ENCODE assay signal across 8 cellular contexts in genomic region chr1:27332536-27333281, GRCh38. TPM values are rescaled to one million over a fixed set of nuclear protein-coding genes. Genes with fewer than 3 reads are reported as not detected.
DNase-seq lines count a peak whose midpoint lies in the region; ATAC-seq and TF ChIP-seq lines count a peak whose summit lies in the region.

No MANE protein-coding gene starts in this region.

- TF ChIP-seq POLR2A in spleen (IDR thresholded peaks at IDR 0.05), result no peak

- H3K9me3 ChIP-seq in A673 (ENCODE audit: low read depth, low read length, poor library complexity, severe bottlenecking), result no peaks in the 10 kb centered on the region
- H3K9me3 ChIP-seq in RWPE2 (ENCODE audit: severe bottlenecking), result no peaks in the 10 kb centered on the region
- H3K9me3 ChIP-seq in left ventricle myocardium inferior (replicated peaks), result no peaks in the 10 kb centered on the region
- H3K9me3 ChIP-seq in spleen, result no peaks in the 10 kb centered on the region

- intact Hi-C loops in A673 (cut with micrococcal nuclease; ENCODE audit: unreplicated experiment), result no loop called here
- intact Hi-C loops in left ventricle myocardium inferior (cut with micrococcal nuclease), result no loop called here
- intact Hi-C loops in spleen (cut with DNase I; ENCODE audit: low total_unique reads), result no loop called here

- BruUV-seq in A673 (replicated peaks; lab: Mats Ljungman, UMichigan), result no TSS peak

- no peaks in the 10 kb centered on the region for H3K27me3 Mint-ChIP-seq in activated naive CD8-positive, alpha-beta T cell treated with anti-CD3 and anti-CD28 coated beads for 36 hours

- H3K36me3 Mint-ChIP-seq in activated naive CD8-positive, alpha-beta T cell treated with anti-CD3 and anti-CD28 coated beads for 36 hours, result peaks cover 15% of the 10 kb centered on the region

- H3K27me3 ChIP-seq in A673 (replicated peaks; ENCODE audit: insufficient read depth, low read depth, low read length, poor library complexity) (no peaks in the 10 kb centered on the region), RWPE2 (ENCODE audit: insufficient read depth, poor library complexity, severe bottlenecking) (no peaks in the 10 kb centered on the region), left ventricle myocardium inferior (ENCODE audit: low read depth) (no peaks in the 10 kb centered on the region), spleen (replicated peaks in 1 of 7) (no peaks in the 10 kb centered on the region)

- no peaks in the 10 kb centered on the region for H3K4me1 ChIP-seq in A673 (ENCODE audit: insufficient read depth, low read length, poor library complexity, severe bottlenecking)
- H3K4me1 ChIP-seq in RWPE2 (ENCODE audit: insufficient read depth, poor library complexity, severe bottlenecking), result no peaks in the 10 kb centered on the region
- peaks cover 35% of the 10 kb centered on the region for H3K4me1 ChIP-seq in left ventricle myocardium inferior
- peaks cover 20 to 56% (median 32%) of the 10 kb centered on the region in 6 donors for H3K4me1 ChIP-seq in spleen

- TF ChIP-seq CTCF in A673 (conservative IDR thresholded peaks at IDR 0.05; ENCODE audit: low read depth, low read length), result peak; percentile 90
- peak; percentile 91 for TF ChIP-seq CTCF in GM12873 (IDR thresholded peaks at IDR 0.05; ENCODE audit: insufficient read depth, low read depth, low read length, missing control alignments)
- peak; percentile 70 for TF ChIP-seq CTCF in RWPE2 (IDR thresholded peaks at IDR 0.05; ENCODE audit: poor library complexity, severe bottlenecking)
- peak; percentile 85 for TF ChIP-seq CTCF in left ventricle myocardium inferior (IDR thresholded peaks at IDR 0.05; ENCODE audit: borderline replicate concordance)
- TF ChIP-seq CTCF in spleen (IDR thresholded peaks at IDR 0.05 in 8 of 11, conservative IDR thresholded peaks at IDR 0.05 in 3 of 11), result peak; percentile 70 to 93 (median 88)

- H3K27ac ChIP-seq in A673 (ENCODE audit: low read depth, low read length, poor library complexity, severe bottlenecking) (no peak overlapping the region), RWPE2 (ENCODE audit: poor library complexity, severe bottlenecking) (no peak overlapping the region), left ventricle myocardium inferior (replicated peaks) (peak overlapping the region; percentile 68), spleen (peak overlapping the region in 4 of 8 donors; percentile 16 to 63 (median 46))

- 57 to 94% (median 66%) methylated on average over 5 to 11 of the region's 11 CpGs for WGBS in spleen, 5 donors

- H3K27ac Mint-ChIP-seq in activated naive CD8-positive, alpha-beta T cell treated with anti-CD3 and anti-CD28 coated beads for 36 hours, result no peak overlapping the region

- POLR2A ChIA-PET in A673 (lab: Charles Lee; ENCODE audit: low non-redundant PET), result no interaction called here

- ATAC-seq in RWPE2 (ENCODE audit: low read depth) (peak; percentile 62; the same call in 2 of the 3 replicates), HG03442 (IDR thresholded peaks at IDR 0.05; ENCODE audit: unreplicated experiment) (no peak)

- CTCF ChIA-PET in A673 (lab: Charles Lee), result interaction anchor here (0.5 to 1.2 kb wide), 5 partner anchors 12 to 274 kb away, joined by 3 to 8 read pairs (median 3); no protein-coding TSS in a partner anchor

- DNase-seq in A673 (ENCODE audit: low spot score) (peak; percentile 45), RWPE2 (ENCODE audit: low spot score) (no peak), left ventricle myocardium inferior (peak; percentile 53), spleen (peak; percentile 89), NCI-H2107 (lab: John Stamatoyannopoulos, UW) (no peak)
- DNase-seq in activated naive CD8-positive, alpha-beta T cell treated with anti-CD3 and anti-CD28 coated beads for 36 hours, result peak; percentile 56

- H3K36me3 ChIP-seq in A673 (ENCODE audit: insufficient read depth, low read length, poor library complexity, severe bottlenecking) (peaks cover 41% of the 10 kb centered on the region), RWPE2 (ENCODE audit: low read depth) (peaks cover 56% of the 10 kb centered on the region), left ventricle myocardium inferior (peaks cover 68% of the 10 kb centered on the region), spleen (peaks cover 4 to 100% (median 69%) of the 10 kb centered on the region in 6 donors)

- H3K4me1 Mint-ChIP-seq in activated naive CD8-positive, alpha-beta T cell treated with anti-CD3 and anti-CD28 coated beads for 36 hours, result peaks cover 27% of the 10 kb centered on the region

- no peak overlapping the region for H3K4me3 Mint-ChIP-seq in activated naive CD8-positive, alpha-beta T cell treated with anti-CD3 and anti-CD28 coated beads for 36 hours

- H3K9me3 Mint-ChIP-seq in activated naive CD8-positive, alpha-beta T cell treated with anti-CD3 and anti-CD28 coated beads for 36 hours, result no peaks in the 10 kb centered on the region

- H3K4me3 ChIP-seq in A673 (ENCODE audit: low read depth, low read length, poor library complexity, severe bottlenecking) (no peak overlapping the region), RWPE2 (ENCODE audit: severe bottlenecking) (no peak overlapping the region), left ventricle myocardium inferior (no peak overlapping the region), spleen (no peak overlapping the region)

RNA-seq across cellular contexts. Expression of gene SYTL1, which starts 9.1 kb away (rescaled TPM):
- 2.1 and 3.6 TPM in 2 replicates for total RNA-seq in A673 (2021)
- total RNA-seq in activated naive CD8-positive, alpha-beta T cell treated with anti-CD3 and anti-CD28 coated beads for 36 hours, result 10 to 100 TPM; 39.6 to 45.5 TPM
- total RNA-seq in left ventricle myocardium inferior, result 1.1 TPM
- 10 to 100 TPM; 54.9 to 97.0 (median 63.2) TPM for total RNA-seq in spleen
- polyA plus RNA-seq in spleen, result 100 to 1,000 TPM; 111 to 208 (median 159) TPM

RNA-seq across cellular contexts. Expression of gene TMEM222, which starts 10.7 kb away (rescaled TPM):
- 48.5 and 55.5 TPM in 2 replicates for total RNA-seq in A673 (2021)
- total RNA-seq in activated naive CD8-positive, alpha-beta T cell treated with anti-CD3 and anti-CD28 coated beads for 36 hours, result 10 to 100 TPM; 38.3 to 41.0 TPM
- total RNA-seq in left ventricle myocardium inferior, result 19.4 TPM
- 10 to 100 TPM; 25.4 to 33.2 (median 31.6) TPM for total RNA-seq in spleen
- 10 to 100 TPM; 31.4 to 38.9 (median 34.1) TPM for polyA plus RNA-seq in spleen

RNA-seq across cellular contexts. Expression of gene MAP3K6, which starts 34.1 kb away (rescaled TPM):
- total RNA-seq in A673 (2021) (2.4 and 2.9 TPM in 2 replicates), left ventricle myocardium inferior (45.2 TPM), spleen (10 to 100 TPM; 20.4 to 55.0 (median 38.0) TPM)
- total RNA-seq in activated naive CD8-positive, alpha-beta T cell treated with anti-CD3 and anti-CD28 coated beads for 36 hours, result 1 to 10 TPM; 3.0 to 4.5 TPM
- 10 to 100 TPM; 20.3 to 31.7 (median 29.6) TPM for polyA plus RNA-seq in spleen

RNA-seq across cellular contexts. Expression of gene FCN3, which starts 41.9 kb away (rescaled TPM):
- total RNA-seq in A673 (2021), result not detected in 2 replicates
- total RNA-seq in activated naive CD8-positive, alpha-beta T cell treated with anti-CD3 and anti-CD28 coated beads for 36 hours, result not detected
- total RNA-seq in left ventricle myocardium inferior, result 27.3 TPM
- total RNA-seq in spleen, result 10 to 100 TPM in 3 of 7 donors, 1 to 10 TPM in 4; 4.4 to 21.7 (median 7.7) TPM
- polyA plus RNA-seq in spleen, result 10 to 100 TPM in 2 of 3 donors, 1 to 10 TPM in 1; 3.7 to 14.4 (median 11.7) TPM

RNA-seq across cellular contexts. Expression of gene CD164L2, which starts 50.4 kb away (rescaled TPM):
- not detected in 2 replicates for total RNA-seq in A673 (2021)
- not detected for total RNA-seq in activated naive CD8-positive, alpha-beta T cell treated with anti-CD3 and anti-CD28 coated beads for 36 hours
- not detected for total RNA-seq in left ventricle myocardium inferior
- total RNA-seq in spleen, result not detected
- under 1 TPM in 1 of 3 donors, not detected in 2; 0.06 TPM for polyA plus RNA-seq in spleen

Comparison
In these comparisons a context has a peak if more than half of its experiments do, and no peak if none do; other contexts are left out.
1. DNase-seq: peak in A673 (single experiment), activated naive CD8-positive, alpha-beta T cell treated with anti-CD3 and anti-CD28 coated beads for 36 hours (single experiment), left ventricle myocardium inferior (single experiment) and spleen (single experiment); none in RWPE2 (single experiment) and NCI-H2107 (single experiment).
2. Peak in every context shown above with its lines, with median percentiles within 50 percentile points of each other: CTCF ChIP-seq.